In genomic region chr5:139979943-139980342, GRCh38 we compare ENCODE assay signal across 28 cellular contexts.
"Had no signal": no experiment of that assay in that cellular context is flagged by ENCODE, and none has a peak within 500 bp of the region (broad histone marks: within the 10 kb centered on the region; RNA-seq: fewer than 3 reads in every experiment).

No MANE protein-coding gene starts in this region.

- H3K4me3 Mint-ChIP-seq: dendritic cell treated with granulocyte-macrophage colony-stimulating factor and Interleukin-4, amounts not matched to agents 40 ng/mL and 50 ng/mL, for 4 days; effector memory CD8-positive, alpha-beta T cell; endodermal cell had no signal

- H3K9me3 Mint-ChIP-seq: dendritic cell treated with granulocyte-macrophage colony-stimulating factor and Interleukin-4, amounts not matched to agents 40 ng/mL and 50 ng/mL, for 4 days; effector memory CD8-positive, alpha-beta T cell; endodermal cell had no signal

- H3K4me3 ChIP-seq: colonic mucosa, dorsolateral prefrontal cortex, esophagus muscularis mucosa, esophagus squamous epithelium, gastrocnemius medialis, gastroesophageal sphincter, heart left ventricle, heart right ventricle had no signal

- FAIRE-seq: colon, endometrium, endothelial cell of umbilical vein, frontal cortex had no signal

- H3K27ac Mint-ChIP-seq: dendritic cell treated with granulocyte-macrophage colony-stimulating factor and Interleukin-4, amounts not matched to agents 40 ng/mL and 50 ng/mL, for 4 days; effector memory CD8-positive, alpha-beta T cell; endodermal cell had no signal

- H3K36me3 ChIP-seq: colonic mucosa, esophagus muscularis mucosa, esophagus squamous epithelium, gastrocnemius medialis, gastroesophageal sphincter, heart left ventricle, heart right ventricle had no signal

- DNase-seq: colonic mucosa; cortex of kidney; dermis blood vessel endothelial cell; dorsolateral prefrontal cortex; effector CD4-positive, alpha-beta T cell; effector CD8-positive, alpha-beta T cell; effector memory CD4-positive, alpha-beta T cell; effector memory CD8-positive, alpha-beta T cell; endodermal cell; erythroblast; esophagus squamous epithelium; foreskin fibroblast; foreskin keratinocyte; foreskin melanocyte; glutamatergic neuron; head of caudate nucleus; heart left ventricle; heart right ventricle had no signal

- H3K27me3 ChIP-seq: colonic mucosa, dorsolateral prefrontal cortex, esophagus muscularis mucosa, foreskin keratinocyte, gastrocnemius medialis, gastroesophageal sphincter, heart left ventricle, heart right ventricle had no signal

- H3K4me1 ChIP-seq: colonic mucosa, esophagus squamous epithelium, gastroesophageal sphincter had no signal

- H3K27ac ChIP-seq: colonic mucosa, dorsolateral prefrontal cortex, epithelial cell of prostate, esophagus muscularis mucosa, esophagus squamous epithelium, foreskin keratinocyte, gastrocnemius medialis, gastroesophageal sphincter, heart left ventricle, heart right ventricle had no signal

- ATAC-seq: effector memory CD8-positive, alpha-beta T cell; esophagus mucosa; foreskin keratinocyte; gastroesophageal sphincter; heart left ventricle; heart right ventricle had no signal

- H3K9me3 ChIP-seq: colonic mucosa, esophagus muscularis mucosa, esophagus squamous epithelium, gastrocnemius medialis, gastroesophageal sphincter, heart left ventricle, heart right ventricle had no signal
